In genomic region chr10:70866424-70866823, GRCh38 we compare ENCODE assay signal across 11 cellular contexts. TPM values are rescaled to one million over a fixed set of nuclear protein-coding genes. Genes with fewer than 3 reads are reported as not detected.
DNase-seq lines count a peak whose midpoint lies in the region; ATAC-seq and TF ChIP-seq lines count a peak whose summit lies in the region.
"Had no signal": no experiment of that assay in that cellular context is flagged by ENCODE, and none has a peak within 500 bp of the region (broad histone marks: within the 10 kb centered on the region; RNA-seq: fewer than 3 reads in every experiment).

No MANE protein-coding gene starts in this region.

- peaks cover 7% of the 10 kb centered on the region for H3K4me1 Mint-ChIP-seq in type B pancreatic cell (ENCODE audit: unreplicated experiment)

- H3K36me3 Mint-ChIP-seq in type B pancreatic cell = peaks cover 10% of the 10 kb centered on the region

- peak overlapping the region; percentile 77 for H3K27ac Mint-ChIP-seq in type B pancreatic cell
- H3K27ac Mint-ChIP-seq: activated naive CD8-positive, alpha-beta T cell treated with anti-CD3 and anti-CD28 coated beads, Interleukin-2, amount 50 U/mL, for 24 hours had no signal

- no peak for DNase-seq in Right ventricle myocardium inferior (ENCODE audit: missing footprints)
- DNase-seq in right cardiac atrium = no peak
- peak; percentile 22 for DNase-seq in SKM-1 (lab: John Stamatoyannopoulos, UW; ENCODE audit: unreplicated experiment)
- DNase-seq in left ventricle myocardium superior = no peak
- no peak for DNase-seq in type B pancreatic cell (ENCODE audit: extremely low spot score, unreplicated experiment)
- no peak for DNase-seq in activated effector memory CD4-positive, alpha-beta T cell treated with anti-CD3 and anti-CD28 coated beads, Interleukin-2, amount 50 U/mL, for 16 hours
- no peak for DNase-seq in NCI-H187 (lab: John Stamatoyannopoulos, UW)
- DNase-seq: activated naive CD8-positive, alpha-beta T cell treated with anti-CD3 and anti-CD28 coated beads, Interleukin-2, amount 50 U/mL, for 24 hours; glutamatergic neuron; tibial artery had no signal

- no peaks in the 10 kb centered on the region for H3K4me1 ChIP-seq in right cardiac atrium (ENCODE audit: control insufficient read depth, insufficient read depth, low read length)
- H3K4me1 ChIP-seq: tibial artery had no signal

- WGBS in right cardiac atrium = 88% methylated on average over 4 of the region's 4 CpGs

- no peaks in the 10 kb centered on the region for H3K9me3 ChIP-seq in right cardiac atrium (ENCODE audit: control insufficient read depth, low read length)
- H3K9me3 ChIP-seq: tibial artery had no signal

- TF ChIP-seq CTCF in type B pancreatic cell (conservative IDR thresholded peaks at IDR 0.05) = no peak

- no peaks in the 10 kb centered on the region for H3K9me3 Mint-ChIP-seq in type B pancreatic cell
- H3K9me3 Mint-ChIP-seq: activated naive CD8-positive, alpha-beta T cell treated with anti-CD3 and anti-CD28 coated beads, Interleukin-2, amount 50 U/mL, for 24 hours had no signal

- H3K27me3 ChIP-seq in right cardiac atrium (ENCODE audit: control insufficient read depth, insufficient read depth) = no peaks in the 10 kb centered on the region
- H3K27me3 ChIP-seq: tibial artery had no signal

- intact Hi-C loops in Right ventricle myocardium inferior (cut with DNase I) (no loop called here), right cardiac atrium (cut with DNase I) (no loop called here), left ventricle myocardium superior (cut with micrococcal nuclease) (no loop called here)

- ATAC-seq in Right ventricle myocardium inferior (peak; percentile 50), right cardiac atrium (no peak), left ventricle myocardium superior (peak; percentile 43), HG03565 (IDR thresholded peaks at IDR 0.05; ENCODE audit: unreplicated experiment) (no peak)
- ATAC-seq: activated naive CD8-positive, alpha-beta T cell treated with anti-CD3 and anti-CD28 coated beads, Interleukin-2, amount 50 U/mL, for 24 hours had no signal

- H3K27ac ChIP-seq in right cardiac atrium (ENCODE audit: low read length) = no peak overlapping the region
- H3K27ac ChIP-seq: tibial artery had no signal

- no peak overlapping the region for H3K4me3 ChIP-seq in right cardiac atrium (ENCODE audit: low read length)
- H3K4me3 ChIP-seq: tibial artery had no signal

- no peak overlapping the region for H3K4me3 Mint-ChIP-seq in type B pancreatic cell
- H3K4me3 Mint-ChIP-seq: activated naive CD8-positive, alpha-beta T cell treated with anti-CD3 and anti-CD28 coated beads, Interleukin-2, amount 50 U/mL, for 24 hours had no signal

- H3K27me3 Mint-ChIP-seq in type B pancreatic cell = no peaks in the 10 kb centered on the region
- H3K27me3 Mint-ChIP-seq: activated naive CD8-positive, alpha-beta T cell treated with anti-CD3 and anti-CD28 coated beads, Interleukin-2, amount 50 U/mL, for 24 hours had no signal

RNA-seq across cellular contexts. Expression of gene PCBD1, which starts 21.9 kb away (rescaled TPM):
- total RNA-seq in Right ventricle myocardium inferior (155 TPM), right cardiac atrium (100 to 1,000 TPM; 102 to 141 (median 134) TPM), left ventricle myocardium superior (172 TPM), type B pancreatic cell (ENCODE audit: low replicate concordance) (84.1 and 102 TPM in 2 replicates)
- polyA plus RNA-seq in right cardiac atrium = 216 TPM

RNA-seq across cellular contexts. Expression of gene SGPL1, which starts 50.7 kb away (rescaled TPM):
- total RNA-seq in Right ventricle myocardium inferior (13.1 TPM), right cardiac atrium (10 to 100 TPM; 12.2 to 20.2 (median 14.6) TPM), left ventricle myocardium superior (15.3 TPM), type B pancreatic cell (ENCODE audit: low replicate concordance) (70.5 and 84.3 TPM in 2 replicates)
- polyA plus RNA-seq in right cardiac atrium = 4.2 TPM

Comparison
In these comparisons a context has a peak if more than half of its experiments do, and no peak if none do; other contexts are left out.
1. ATAC-seq: peak in Right ventricle myocardium inferior (single experiment) and left ventricle myocardium superior (single experiment); none in right cardiac atrium (0 of 2) and HG03565 (single experiment).